In genomic region chr16:85900031-85900792, GRCh38 we compare ENCODE assay signal across 9 cellular contexts. TPM values are rescaled to one million over a fixed set of nuclear protein-coding genes. Genes with fewer than 3 reads are reported as not detected.
DNase-seq lines count a peak whose midpoint lies in the region; ATAC-seq and TF ChIP-seq lines count a peak whose summit lies in the region.
"Had no signal": no experiment of that assay in that cellular context is flagged by ENCODE, and none has a peak within 500 bp of the region (broad histone marks: within the 10 kb centered on the region; RNA-seq: fewer than 3 reads in every experiment).

No MANE protein-coding gene starts in this region.

- H3K4me3 ChIP-seq in OCI-LY3 (ENCODE audit: low read length): peak overlapping the region; percentile 84
- H3K4me3 ChIP-seq in gastrocnemius medialis: peak overlapping the region in 1 of 4 donors; percentile 48

- H3K79me2 ChIP-seq in OCI-LY3 (ENCODE audit: low read length): peaks cover 72% of the 10 kb centered on the region

- peak overlapping the region; percentile 94 for H3K27ac Mint-ChIP-seq in activated T-cell treated with anti-CD3 and anti-CD28 coated beads, Interleukin-2, amount 50 U/mL, for 24 hours
- H3K27ac Mint-ChIP-seq in immature natural killer cell: peak overlapping the region; percentile 87 to 97 (median 94)
- peak overlapping the region; percentile 93 to 97 for H3K27ac Mint-ChIP-seq in stimulated activated naive CD8-positive, alpha-beta T cell treated with anti-CD3 and anti-CD28 coated beads, Interleukin-15, amount 100 ng/mL, for 72 hours

- H3K27ac ChIP-seq in OCI-LY3 (ENCODE audit: low read length) (peak overlapping the region; percentile 88), gastrocnemius medialis (no peak overlapping the region)
- H3K27ac ChIP-seq: neutrophil had no signal

- H3K27me3 ChIP-seq in OCI-LY3 (ENCODE audit: low read depth, low read length): peaks cover 18% of the 10 kb centered on the region
- H3K27me3 ChIP-seq in gastrocnemius medialis: peaks cover 33 to 59% (median 54%) of the 10 kb centered on the region in 3 donors

- DNase-seq in activated T-cell treated with anti-CD3 and anti-CD28 coated beads, Interleukin-2, amount 50 U/mL, for 24 hours: peak; percentile 39
- no peak for DNase-seq in activated T-cell treated with anti-CD3 and anti-CD28 coated beads for 4 hours
- DNase-seq in immature natural killer cell: no peak
- no peak for DNase-seq in stimulated activated naive CD8-positive, alpha-beta T cell treated with anti-CD3 and anti-CD28 coated beads, Interleukin-15, amount 100 ng/mL, for 72 hours
- no peak for DNase-seq in gastrocnemius medialis
- DNase-seq in hepatic stellate cell (ENCODE audit: low spot score): no peak

- H3K9me3 ChIP-seq in OCI-LY3 (ENCODE audit: insufficient read depth, low read length) (no peaks in the 10 kb centered on the region), gastrocnemius medialis (no peaks in the 10 kb centered on the region)
- H3K9me3 ChIP-seq: neutrophil had no signal

- no peaks in the 10 kb centered on the region for H3K9me3 Mint-ChIP-seq in activated T-cell treated with anti-CD3 and anti-CD28 coated beads, Interleukin-2, amount 50 U/mL, for 24 hours
- no peaks in the 10 kb centered on the region for H3K9me3 Mint-ChIP-seq in immature natural killer cell
- H3K9me3 Mint-ChIP-seq in stimulated activated naive CD8-positive, alpha-beta T cell treated with anti-CD3 and anti-CD28 coated beads, Interleukin-15, amount 100 ng/mL, for 72 hours: no peaks in the 10 kb centered on the region

- intact Hi-C loops in gastrocnemius medialis (cut with DNase I; ENCODE audit: low total_unique reads): no loop called here

- H3K27me3 Mint-ChIP-seq in activated T-cell treated with anti-CD3 and anti-CD28 coated beads, Interleukin-2, amount 50 U/mL, for 24 hours: peaks cover 4% of the 10 kb centered on the region
- H3K27me3 Mint-ChIP-seq in immature natural killer cell (ENCODE audit: low read depth in 3 of 3): peaks cover 3 to 18% (median 5%) of the 10 kb centered on the region in 3 donors
- no peaks in the 10 kb centered on the region for H3K27me3 Mint-ChIP-seq in stimulated activated naive CD8-positive, alpha-beta T cell treated with anti-CD3 and anti-CD28 coated beads, Interleukin-15, amount 100 ng/mL, for 72 hours

- H4K20me1 ChIP-seq in OCI-LY3 (ENCODE audit: insufficient read depth, low read length): peaks cover 54% of the 10 kb centered on the region

- H2AFZ ChIP-seq in OCI-LY3 (ENCODE audit: low read depth, low read length): no peak overlapping the region

- TF ChIP-seq POLR2A in gastrocnemius medialis (IDR thresholded peaks at IDR 0.05) (no peak), GM18505 (IDR thresholded peaks at IDR 0.05; ENCODE audit: borderline replicate concordance, extremely low read depth, insufficient read depth, insufficient read length) (no peak)

- peak overlapping the region; percentile 95 for H3K4me2 ChIP-seq in OCI-LY3 (ENCODE audit: low read length)

- H3K9ac ChIP-seq in OCI-LY3 (ENCODE audit: low read length): peak overlapping the region; percentile 94

- no peak for TF ChIP-seq CTCF in OCI-LY3 (IDR thresholded peaks at IDR 0.05; ENCODE audit: low read depth, low read length)
- TF ChIP-seq CTCF in gastrocnemius medialis (IDR thresholded peaks at IDR 0.05 in 4 of 5, conservative IDR thresholded peaks at IDR 0.05 in 1 of 5): no peak

- H3K4me1 ChIP-seq in OCI-LY3 (ENCODE audit: low read length) (peaks cover 56% of the 10 kb centered on the region), gastrocnemius medialis (no peaks in the 10 kb centered on the region)

- peaks cover 58% of the 10 kb centered on the region for H3K36me3 ChIP-seq in OCI-LY3 (replicated peaks; ENCODE audit: low read depth, low read length)
- H3K36me3 ChIP-seq in gastrocnemius medialis: no peaks in the 10 kb centered on the region
- H3K36me3 ChIP-seq: neutrophil had no signal

- peak overlapping the region; percentile 91 for H3K4me3 Mint-ChIP-seq in activated T-cell treated with anti-CD3 and anti-CD28 coated beads, Interleukin-2, amount 50 U/mL, for 24 hours
- H3K4me3 Mint-ChIP-seq in immature natural killer cell: peak overlapping the region; percentile 86 to 95 (median 92)
- peak overlapping the region; percentile 86 to 91 for H3K4me3 Mint-ChIP-seq in stimulated activated naive CD8-positive, alpha-beta T cell treated with anti-CD3 and anti-CD28 coated beads, Interleukin-15, amount 100 ng/mL, for 72 hours

- in situ Hi-C loops in gastrocnemius medialis (cut with MboI; ENCODE audit: low sequenced_read_pairs in 4 of 4): no loop called here

- H3K4me1 Mint-ChIP-seq in activated T-cell treated with anti-CD3 and anti-CD28 coated beads, Interleukin-2, amount 50 U/mL, for 24 hours (ENCODE audit: low read depth): peaks cover 73% of the 10 kb centered on the region
- peaks cover 70 to 76% of the 10 kb centered on the region in 2 donors for H3K4me1 Mint-ChIP-seq in immature natural killer cell
- H3K4me1 Mint-ChIP-seq in stimulated activated naive CD8-positive, alpha-beta T cell treated with anti-CD3 and anti-CD28 coated beads, Interleukin-15, amount 100 ng/mL, for 72 hours: peaks cover 67% of the 10 kb centered on the region

- no peak for ATAC-seq in stimulated activated naive CD8-positive, alpha-beta T cell treated with anti-CD3 and anti-CD28 coated beads, Interleukin-15, amount 100 ng/mL, for 72 hours
- ATAC-seq in gastrocnemius medialis: no peak
- no peak for ATAC-seq in GM18505 (IDR thresholded peaks at IDR 0.05; ENCODE audit: unreplicated experiment)

- peaks cover 61% of the 10 kb centered on the region for H3K36me3 Mint-ChIP-seq in activated T-cell treated with anti-CD3 and anti-CD28 coated beads, Interleukin-2, amount 50 U/mL, for 24 hours (ENCODE audit: low read depth)
- H3K36me3 Mint-ChIP-seq in immature natural killer cell: peaks cover 18 to 38% (median 29%) of the 10 kb centered on the region in 3 donors

RNA-seq across cellular contexts. Expression of gene IRF8, which starts 1.2 kb away (rescaled TPM):
- 10 to 100 TPM; 69.7 to 92.8 (median 73.6) TPM for polyA plus RNA-seq in immature natural killer cell
- 1 to 10 TPM; 1.5 to 3.1 (median 2.8) TPM for total RNA-seq in gastrocnemius medialis
